20 cellular contexts compared by ENCODE assay signal in genomic region chr3:169552533-169552932, GRCh38.
DNase-seq lines count a peak whose midpoint lies in the region; ATAC-seq, FAIRE-seq and TF ChIP-seq lines count a peak whose summit lies in the region.
"Had no signal": no experiment of that assay in that cellular context is flagged by ENCODE, and none has a peak within 500 bp of the region (broad histone marks: within the 10 kb centered on the region; RNA-seq: fewer than 3 reads in every experiment).

No MANE protein-coding gene starts in this region.

- H3K36me3 ChIP-seq in ascending aorta: no peaks in the 10 kb centered on the region
- H3K36me3 ChIP-seq in esophagus squamous epithelium: no peaks in the 10 kb centered on the region
- H3K36me3 ChIP-seq in pancreas: no peaks in the 10 kb centered on the region

- DNase-seq in HT1080 (ENCODE audit: low read depth) (peak; percentile 64), ascending aorta (ENCODE audit: low spot score in 2 of 2) (no peak), esophagus squamous epithelium (lab: John Stamatoyannopoulos, UW) (no peak), pancreas (no peak), chondrocyte (ENCODE audit: low spot score) (no peak), D721Med (ENCODE audit: insufficient read length, low spot score) (no peak)
- DNase-seq in activated CD4-positive, CD25-positive, alpha-beta regulatory T cell treated with anti-CD3 and anti-CD28 coated beads, Interleukin-2, amount 50 U/mL, for 72 hours: no peak
- DNase-seq: C1 segment of cervical spinal cord; DND-41; GDM1; MM.1S; NCI-H1092 treated with DMSO at 0.1 percent for 48 hours; NCI-H1694; NCI-H2227 treated with DMSO at 0.1 percent for 48 hours; NCI-H526 treated with DMSO at 0.1 percent for 48 hours; NK-92 treated with Interleukin-12 subunit alpha and Interleukin-12 subunit beta, amount 100 ng/mL, for 24 hours; SHP77 treated with DMSO at 0.1 percent for 48 hours had no signal

- no peaks in the 10 kb centered on the region for H3K9me3 ChIP-seq in ascending aorta
- no peaks in the 10 kb centered on the region for H3K9me3 ChIP-seq in esophagus squamous epithelium
- H3K9me3 ChIP-seq in pancreas: no peaks in the 10 kb centered on the region

- FAIRE-seq in pancreas (lab: Jason Lieb, UNC) (no peak), D721Med (lab: Jason Lieb, UNC) (no peak)
- FAIRE-seq: GM12878 had no signal

- TF ChIP-seq POLR2A in esophagus squamous epithelium (IDR thresholded peaks at IDR 0.05): no peak

- H3K36me3 Mint-ChIP-seq in chondrocyte (ENCODE audit: low read depth): no peaks in the 10 kb centered on the region

- no peak overlapping the region for H3K4me3 ChIP-seq in ascending aorta
- H3K4me3 ChIP-seq in esophagus squamous epithelium: no peak overlapping the region
- no peak overlapping the region for H3K4me3 ChIP-seq in pancreas
- H3K4me3 ChIP-seq: GM12878, GM23338 had no signal

- peaks cover 2% of the 10 kb centered on the region for H3K9me3 Mint-ChIP-seq in chondrocyte (ENCODE audit: low read depth)
- H3K9me3 Mint-ChIP-seq: GM23338 had no signal

- TF ChIP-seq CTCF in ascending aorta (IDR thresholded peaks at IDR 0.05): no peak
- no peak for TF ChIP-seq CTCF in esophagus squamous epithelium (IDR thresholded peaks at IDR 0.05)
- TF ChIP-seq CTCF in pancreas (IDR thresholded peaks at IDR 0.05): no peak
- TF ChIP-seq CTCF in chondrocyte (IDR thresholded peaks at IDR 0.05): no peak
- no peak for TF ChIP-seq CTCF in D721Med (IDR thresholded peaks at IDR 0.05; ENCODE audit: insufficient read depth, missing control alignments)

- no peak overlapping the region for H3K27ac Mint-ChIP-seq in chondrocyte (ENCODE audit: unreplicated experiment)
- H3K27ac Mint-ChIP-seq: GM23338 had no signal

- 31 to 56% methylated on average over 2 of the region's 2 CpGs for WGBS in esophagus squamous epithelium, 2 donors
- 86 to 100% methylated on average over 2 of the region's 2 CpGs for WGBS in pancreas, 2 donors

- H3K27me3 ChIP-seq in ascending aorta (no peaks in the 10 kb centered on the region), esophagus squamous epithelium (no peaks in the 10 kb centered on the region), pancreas (no peaks in the 10 kb centered on the region)

- H3K4me3 Mint-ChIP-seq in chondrocyte (ENCODE audit: unreplicated experiment): no peak overlapping the region
- H3K4me3 Mint-ChIP-seq: GM23338 had no signal

- ATAC-seq in pancreas (peak in 3 of 4 donors; percentile 44 to 56 (median 55)), HG02884 (IDR thresholded peaks at IDR 0.05; ENCODE audit: unreplicated experiment) (no peak)
- ATAC-seq: GM12878, GM23338 had no signal

- H3K27ac ChIP-seq in ascending aorta: peak overlapping the region; percentile 43 to 80
- H3K27ac ChIP-seq in esophagus squamous epithelium: peak overlapping the region in 3 of 4 donors; percentile 3 to 59 (median 23)
- H3K27ac ChIP-seq in pancreas: no peak overlapping the region

- H3K27me3 Mint-ChIP-seq in chondrocyte (ENCODE audit: low read depth): no peaks in the 10 kb centered on the region

- H3K4me1 ChIP-seq in ascending aorta (peaks cover 6 to 43% of the 10 kb centered on the region in 2 donors), esophagus squamous epithelium (peaks cover 0 to 40% (median 0%) of the 10 kb centered on the region in 3 donors), pancreas (peaks cover 0 to 7% (median 0%) of the 10 kb centered on the region in 3 donors)

- intact Hi-C loops in ascending aorta (cut with DNase I) (no loop called here), esophagus squamous epithelium (cut with DNase I) (no loop called here), pancreas (cut with DNase I) (no loop called here)

- peaks cover 20% of the 10 kb centered on the region for H3K4me1 Mint-ChIP-seq in chondrocyte (ENCODE audit: low read depth)

Comparison
In these comparisons a context has a peak if more than half of its experiments do, and no peak if none do; other contexts are left out.
1. H3K27ac ChIP-seq: peak in ascending aorta (2 of 2) and esophagus squamous epithelium (3 of 4); none in pancreas (0 of 4).